Comparison of ENCODE assay signal across 1 cellular context in genomic region chr1:84675631-84676030, GRCh38.
TF ChIP-seq lines count a peak whose summit lies in the region.

No MANE protein-coding gene starts in this region.

TF ChIP-seq in H1, 55 proteins besides CTCF, POLR2A, EP300 and RAD21 (continued from another document):
- no peak for TF ChIP-seq JUN (IDR thresholded peaks at IDR 0.05; ENCODE audit: low read depth, low read length)
- TF ChIP-seq EZH2 (IDR thresholded peaks at IDR 0.05; ENCODE audit: low read depth, low read length, severe bottlenecking): no peak
- no peak for TF ChIP-seq SAP30 (IDR thresholded peaks at IDR 0.05; ENCODE audit: insufficient read depth, insufficient replicate concordance, low read length)
- no peak for TF ChIP-seq HDAC2 (IDR thresholded peaks at IDR 0.05; ENCODE audit: borderline replicate concordance in 1 of 2, low read depth in 2 of 2, low read length in 2 of 2)
- TF ChIP-seq BCL11A (IDR thresholded peaks at IDR 0.05; ENCODE audit: low read depth in 2 of 2, low read length in 2 of 2): no peak
- no peak for TF ChIP-seq SRF (IDR thresholded peaks at IDR 0.05; ENCODE audit: low read depth, low read length)
- TF ChIP-seq RBBP5 (IDR thresholded peaks at IDR 0.05; ENCODE audit: borderline replicate concordance, low read depth, low read length): no peak
